ENCODE assay signal across 2 cellular contexts in genomic region chr1:27427329-27427728, GRCh38.
TF ChIP-seq lines count a peak whose summit lies in the region.

No MANE protein-coding gene starts in this region.

TF ChIP-seq in IMR-90, 13 proteins besides CTCF, POLR2A, EP300 and RAD21:
- TF ChIP-seq FOS (IDR thresholded peaks at IDR 0.05; ENCODE audit: low read depth, low read length): no peak
- TF ChIP-seq MAZ (IDR thresholded peaks at IDR 0.05; ENCODE audit: borderline replicate concordance, low read depth, low read length): no peak
- no peak for TF ChIP-seq SMC3 (IDR thresholded peaks at IDR 0.05; ENCODE audit: low read depth, low read length)
- no peak for TF ChIP-seq RCOR1 (IDR thresholded peaks at IDR 0.05; ENCODE audit: insufficient replicate concordance, low read length)
- no peak for TF ChIP-seq ELK1 (IDR thresholded peaks at IDR 0.05; ENCODE audit: borderline replicate concordance, low read depth, low read length)
- TF ChIP-seq CEBPB (IDR thresholded peaks at IDR 0.05; ENCODE audit: low read depth, low read length): no peak
- no peak for TF ChIP-seq USF2 (IDR thresholded peaks at IDR 0.05; ENCODE audit: low read depth, low read length)
- no peak for TF ChIP-seq MAFK (IDR thresholded peaks at IDR 0.05; ENCODE audit: low read depth, low read length)
- TF ChIP-seq RFX5 (IDR thresholded peaks at IDR 0.05; ENCODE audit: low read depth, low read length): no peak
- no peak for TF ChIP-seq MXI1 (IDR thresholded peaks at IDR 0.05; ENCODE audit: borderline replicate concordance, low read depth, low read length)
- TF ChIP-seq NFE2L2 (IDR thresholded peaks at IDR 0.05; ENCODE audit: low read depth, low read length): no peak
- no peak for TF ChIP-seq BHLHE40 (IDR thresholded peaks at IDR 0.05; ENCODE audit: low read depth, low read length)
- TF ChIP-seq CHD1 (IDR thresholded peaks at IDR 0.05; ENCODE audit: low read depth, low read length): no peak
TF ChIP-seq in IMR-90: peak in this region for 0.

TF ChIP-seq in WTC11, 78 proteins besides CTCF, POLR2A, EP300 and RAD21:
- TF ChIP-seq MYBL2 (CRISPR knock-in tag; IDR thresholded peaks at IDR 0.05) (no peak), EMX1 (CRISPR knock-in tag; IDR thresholded peaks at IDR 0.05) (no peak), FOXK1 (CRISPR knock-in tag; IDR thresholded peaks at IDR 0.05) (no peak), ERG (CRISPR knock-in tag; IDR thresholded peaks at IDR 0.05) (no peak), SMAD4 (CRISPR knock-in tag; IDR thresholded peaks at IDR 0.05) (no peak), ZNF425 (CRISPR knock-in tag; conservative IDR thresholded peaks at IDR 0.05) (no peak), PREB (CRISPR knock-in tag; IDR thresholded peaks at IDR 0.05; ENCODE audit: borderline replicate concordance) (no peak), IRF1 (CRISPR knock-in tag; IDR thresholded peaks at IDR 0.05) (no peak), CREM (CRISPR knock-in tag; IDR thresholded peaks at IDR 0.05) (no peak), ZNF121 (CRISPR knock-in tag; IDR thresholded peaks at IDR 0.05) (no peak), SOX15 (CRISPR knock-in tag; IDR thresholded peaks at IDR 0.05) (no peak), ZNF138 (CRISPR knock-in tag; conservative IDR thresholded peaks at IDR 0.05) (no peak), ATF3 (CRISPR knock-in tag; conservative IDR thresholded peaks at IDR 0.05) (no peak), NR3C1 (CRISPR knock-in tag; conservative IDR thresholded peaks at IDR 0.05; ENCODE audit: low read depth) (no peak), ZNF281 (CRISPR knock-in tag; IDR thresholded peaks at IDR 0.05) (no peak), ESRRA (CRISPR knock-in tag; IDR thresholded peaks at IDR 0.05; ENCODE audit: borderline replicate concordance) (no peak), ZNF671 (CRISPR knock-in tag; IDR thresholded peaks at IDR 0.05) (no peak), KAT7 (CRISPR knock-in tag; IDR thresholded peaks at IDR 0.05; ENCODE audit: borderline replicate concordance) (no peak), ZNF219 (CRISPR knock-in tag; IDR thresholded peaks at IDR 0.05; ENCODE audit: borderline replicate concordance) (no peak), E2F4 (CRISPR knock-in tag; IDR thresholded peaks at IDR 0.05; ENCODE audit: borderline replicate concordance, low read depth) (no peak)
